In the genomic region with DNA sequence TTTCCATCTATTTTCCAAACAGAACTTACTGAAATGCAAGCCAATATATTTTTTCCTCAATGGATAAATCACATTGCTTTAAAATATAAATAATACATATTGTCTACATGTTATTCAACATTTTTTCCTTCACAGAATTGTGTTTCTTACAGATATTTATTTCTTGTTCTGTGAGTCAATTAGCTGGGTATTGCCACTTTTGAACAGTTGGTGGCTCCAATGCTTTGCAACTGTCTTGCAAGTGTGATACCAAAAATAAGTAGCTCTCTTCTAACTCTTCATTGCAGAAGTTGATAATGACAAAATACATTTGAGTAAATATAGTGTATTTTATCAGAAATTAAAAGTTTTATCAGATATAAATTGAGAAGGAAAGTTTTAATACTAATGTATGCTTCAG, we compare ENCODE assay signal across 8 cellular contexts. TPM values are rescaled to one million over a fixed set of nuclear protein-coding genes. Genes with fewer than 3 reads are reported as not detected.
DNase-seq lines count a peak whose midpoint lies in the region; ATAC-seq, FAIRE-seq and TF ChIP-seq lines count a peak whose summit lies in the region.

No MANE protein-coding gene starts in this region.

- intact Hi-C loops in vagina (cut with DNase I) = no loop called here

- no peaks in the 10 kb centered on the region for H3K4me1 ChIP-seq in CD8-positive, alpha-beta memory T cell (ENCODE audit: insufficient read depth, low read length)
- H3K4me1 ChIP-seq in small intestine (ENCODE audit: control insufficient read depth in 2 of 2, insufficient read depth in 1 of 2, low read depth in 1 of 2, low read length in 1 of 2) (no peaks in the 10 kb centered on the region), vagina (no peaks in the 10 kb centered on the region)

- no peaks in the 10 kb centered on the region for H3K36me3 ChIP-seq in CD8-positive, alpha-beta memory T cell (ENCODE audit: insufficient read depth, low read length)
- H3K36me3 ChIP-seq in small intestine (ENCODE audit: control insufficient read depth in 2 of 2, insufficient read depth in 2 of 2, low read length in 2 of 2) (no peaks in the 10 kb centered on the region), vagina (no peaks in the 10 kb centered on the region)

- peak; percentile 59 for ATAC-seq in GM19351 (IDR thresholded peaks at IDR 0.05; ENCODE audit: unreplicated experiment)
- no peak for ATAC-seq in HG03095 (IDR thresholded peaks at IDR 0.05; ENCODE audit: unreplicated experiment)

- no peaks in the 10 kb centered on the region for H3K9me3 Mint-ChIP-seq in CD8-positive, alpha-beta memory T cell

- H3K27ac ChIP-seq in CD8-positive, alpha-beta memory T cell (ENCODE audit: low read depth, low read length) = no peak overlapping the region
- no peak overlapping the region for H3K27ac ChIP-seq in small intestine (ENCODE audit: low read depth in 1 of 2, low read length in 1 of 2)
- no peak overlapping the region for H3K27ac ChIP-seq in vagina

- H3K4me3 Mint-ChIP-seq in CD8-positive, alpha-beta memory T cell = no peak overlapping the region

- peaks cover 3 to 5% (median 4%) of the 10 kb centered on the region in 3 donors for H3K4me1 Mint-ChIP-seq in CD8-positive, alpha-beta memory T cell

- no peak overlapping the region for H3K27ac Mint-ChIP-seq in CD8-positive, alpha-beta memory T cell

- CTCF ChIA-PET in CD8-positive, alpha-beta memory T cell (lab: Charles Lee) = no interaction called here

- DNase-seq in AG09309 (ENCODE audit: low read depth) (no peak), SK-N-DZ (ENCODE audit: low spot score) (peak; percentile 40), inferior parietal cortex (ENCODE audit: extremely low spot score) (peak; percentile 60), small intestine (no peak), vagina (ENCODE audit: extremely low spot score in 2 of 2) (no peak)
- no peak for DNase-seq in CD8-positive, alpha-beta memory T cell

- no peaks in the 10 kb centered on the region for H3K9me3 ChIP-seq in CD8-positive, alpha-beta memory T cell (ENCODE audit: low read length)
- H3K9me3 ChIP-seq in small intestine (ENCODE audit: control insufficient read depth, low read depth) (no peaks in the 10 kb centered on the region), vagina (no peaks in the 10 kb centered on the region)

- no peaks in the 10 kb centered on the region for H3K27me3 ChIP-seq in CD8-positive, alpha-beta memory T cell (ENCODE audit: insufficient read depth, low read length, poor library complexity, severe bottlenecking)
- H3K27me3 ChIP-seq in small intestine (ENCODE audit: control insufficient read depth in 2 of 2, insufficient read depth in 2 of 2, low read length in 2 of 2) = no peaks in the 10 kb centered on the region
- H3K27me3 ChIP-seq in vagina = no peaks in the 10 kb centered on the region

- TF ChIP-seq CTCF in AG09309 (IDR thresholded peaks at IDR 0.05; ENCODE audit: control insufficient read depth, insufficient read depth, low read depth, low read length, missing control alignments) = peak; percentile 18
- no peak for TF ChIP-seq CTCF in vagina (IDR thresholded peaks at IDR 0.05)

- no peak for FAIRE-seq in small intestine (lab: Jason Lieb, UNC)

- no peak for TF ChIP-seq POLR2A in vagina (IDR thresholded peaks at IDR 0.05)

- peaks cover 1 to 19% of the 10 kb centered on the region in 2 donors for H3K27me3 Mint-ChIP-seq in CD8-positive, alpha-beta memory T cell

- H3K4me3 ChIP-seq in AG09309 (ENCODE audit: control insufficient read depth, low read depth, low read length) (no peak overlapping the region), small intestine (ENCODE audit: low read depth in 1 of 2, low read length in 2 of 2) (no peak overlapping the region), vagina (no peak overlapping the region)
- no peak overlapping the region for H3K4me3 ChIP-seq in CD8-positive, alpha-beta memory T cell (ENCODE audit: low read length)

- H3K36me3 Mint-ChIP-seq in CD8-positive, alpha-beta memory T cell = no peaks in the 10 kb centered on the region

- POLR2A ChIA-PET in CD8-positive, alpha-beta memory T cell (lab: Charles Lee) = no interaction called here

RNA-seq across cellular contexts. Expression of a gene that starts 17.1 kb away (rescaled TPM):
- polyA plus RNA-seq in SK-N-DZ (2014; cell fraction: cytosol; rRNA removed) = 1.1 and 1.2 TPM in 2 replicates
- polyA plus RNA-seq in SK-N-DZ (2014; cell fraction: nucleus; rRNA removed) = 1.3 and 3.0 TPM in 2 replicates
- total RNA-seq in CD8-positive, alpha-beta memory T cell = under 1 TPM; 0.13 to 0.39 TPM
- polyA plus RNA-seq in CD8-positive, alpha-beta memory T cell = 0.08 TPM
- under 1 TPM in 1 of 3 donors, not detected in 2; 0.18 TPM for polyA plus RNA-seq in small intestine
- total RNA-seq in vagina = 1.7 TPM

RNA-seq across cellular contexts. Expression of a gene that starts 33.9 kb away (rescaled TPM):
- polyA plus RNA-seq in SK-N-DZ (2014; cell fraction: cytosol; rRNA removed) = 6.9 and 9.9 TPM in 2 replicates
- 50.1 and 50.9 TPM in 2 replicates for polyA plus RNA-seq in SK-N-DZ (2014; cell fraction: nucleus; rRNA removed)
- 10 to 100 TPM; 21.0 to 21.5 TPM for total RNA-seq in CD8-positive, alpha-beta memory T cell
- polyA plus RNA-seq in CD8-positive, alpha-beta memory T cell = 0.26 TPM
- 1 to 10 TPM in 2 of 3 donors, under 1 TPM in 1; 0.67 to 2.2 (median 1.4) TPM for polyA plus RNA-seq in small intestine
- total RNA-seq in vagina = 1.7 TPM

Comparison
In these comparisons a context has a peak if more than half of its experiments do, and no peak if none do; other contexts are left out.
1. DNase-seq: peak in SK-N-DZ (single experiment) and inferior parietal cortex (single experiment); none in AG09309 (single experiment), CD8-positive, alpha-beta memory T cell (0 of 5), small intestine (single experiment) and vagina (0 of 2).